Comparison of ENCODE assay signal across 25 cellular contexts in the genomic region with DNA sequence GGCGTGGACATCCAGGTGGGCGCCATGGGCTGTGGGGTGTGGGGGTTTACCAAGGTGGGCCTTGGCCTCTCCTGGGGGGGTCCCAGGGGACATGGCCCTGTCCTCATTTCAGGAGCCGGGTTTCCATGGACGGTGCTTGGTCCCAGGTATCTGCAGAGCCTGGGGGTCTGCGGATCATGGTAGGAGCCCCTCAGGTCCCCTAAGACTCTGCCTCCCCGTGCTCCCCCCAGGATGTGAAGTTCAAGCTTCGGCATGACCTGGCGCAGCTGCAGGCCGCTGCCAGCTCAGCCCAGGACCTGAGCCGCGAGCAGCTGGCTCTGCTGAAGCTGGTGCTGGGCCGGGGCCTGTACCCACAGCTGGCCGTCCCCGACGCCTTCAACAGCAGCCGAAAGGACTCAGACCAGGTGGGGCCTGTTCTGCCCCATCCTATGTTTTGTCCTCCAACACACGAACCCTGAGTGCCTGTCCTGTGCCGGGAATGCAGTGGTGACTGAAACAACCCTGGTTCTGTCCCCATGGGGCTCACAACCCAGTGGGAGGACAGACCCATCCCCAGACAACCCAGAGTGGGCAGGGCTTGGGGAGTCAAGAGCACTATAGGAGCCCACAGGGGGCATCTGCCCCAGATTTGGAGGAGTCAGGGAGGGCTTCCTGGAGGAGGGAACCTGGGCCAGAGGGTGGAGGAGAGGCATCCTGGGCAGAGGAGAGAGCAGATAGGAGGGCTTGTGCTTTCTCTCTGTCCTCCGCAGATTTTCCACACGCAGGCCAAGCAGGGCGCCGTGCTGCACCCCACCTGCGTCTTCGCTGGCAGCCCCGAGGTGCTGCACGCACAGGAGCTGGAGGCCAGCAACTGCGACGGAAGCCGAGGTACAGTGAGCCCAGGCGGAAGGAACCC. TPM values are rescaled to one million over a fixed set of nuclear protein-coding genes. Genes with fewer than 3 reads are reported as not detected.
"Had no signal": no experiment of that assay in that cellular context is flagged by ENCODE, and none has a peak within 500 bp of the region (broad histone marks: within the 10 kb centered on the region; RNA-seq: fewer than 3 reads in every experiment).

No MANE protein-coding gene starts in this region.

- H3K9me3 Mint-ChIP-seq: activated T-cell treated with anti-CD3 and anti-CD28 coated beads, Interleukin-2, amount 50 U/mL, for 4 hours; nephron progenitor cell; stimulated activated naive CD8-positive, alpha-beta T cell treated with anti-CD3 and anti-CD28 coated beads, Interleukin-15, amount 100 ng/mL, for 72 hours; T-helper 1 cell treated with Interleukin-12 subunit alpha and Interleukin-12 subunit beta and Interleukin-4 antibody, amounts not matched to agents 30 μg/mL and 1 μg/mL, for 36 hours; WTC11 had no signal

- H3K27ac Mint-ChIP-seq: nephron progenitor cell; T-helper 1 cell treated with Interleukin-12 subunit alpha and Interleukin-12 subunit beta and Interleukin-4 antibody, amounts not matched to agents 30 μg/mL and 1 μg/mL, for 36 hours; WTC11 had no signal

- H3K27ac ChIP-seq: coronary artery, epithelial cell of prostate, gastroesophageal sphincter, lower lobe of right lung, prostate gland, tibial nerve had no signal

- H3K9me3 ChIP-seq: gastroesophageal sphincter, heart left ventricle, lower lobe of right lung, mucosa of descending colon, prostate gland, tibial nerve had no signal

- H3K4me3 Mint-ChIP-seq: activated T-cell treated with anti-CD3 and anti-CD28 coated beads, Interleukin-2, amount 50 U/mL, for 4 hours; nephron progenitor cell; stimulated activated naive CD8-positive, alpha-beta T cell treated with anti-CD3 and anti-CD28 coated beads, Interleukin-15, amount 100 ng/mL, for 72 hours; T-helper 1 cell treated with Interleukin-12 subunit alpha and Interleukin-12 subunit beta and Interleukin-4 antibody, amounts not matched to agents 30 μg/mL and 1 μg/mL, for 36 hours; WTC11 had no signal

- DNase-seq: activated CD4-positive, alpha-beta T cell treated with anti-CD3 and anti-CD28 coated beads, Interleukin-2, amount 50 U/mL, for 4 hours; activated CD8-positive, alpha-beta memory T cell treated with anti-CD3 and anti-CD28 coated beads for 24 hours; activated CD8-positive, alpha-beta memory T cell treated with anti-CD3 and anti-CD28 coated beads, Interleukin-2, amount 50 U/mL, for 4 hours; activated naive CD4-positive, alpha-beta T cell treated with Interleukin-2 at 50 U/mL for 16 hours; activated T-cell treated with anti-CD3 and anti-CD28 coated beads, Interleukin-2, amount 50 U/mL, for 4 hours; cerebellar nuclear complex; heart left ventricle; islet precursor cell; left colon; lower lobe of right lung; mesendoderm; mucosa of descending colon; nephron progenitor cell; right cardiac atrium; stimulated activated CD4-positive, alpha-beta T cell treated with anti-CD3 and anti-CD28 coated beads, Interleukin-12 subunit alpha, Interleukin-12 subunit beta, amount 100 ng/mL, for 4 hours; stimulated activated CD4-positive, alpha-beta T cell treated with anti-CD3 and anti-CD28 coated beads, Interleukin-4, amount 100 ng/mL, for 4 hours; stimulated activated naive CD8-positive, alpha-beta T cell treated with anti-CD3 and anti-CD28 coated beads, Interleukin-15, amount 100 ng/mL, for 72 hours; T1000 had no signal

- H3K4me1 Mint-ChIP-seq: nephron progenitor cell, WTC11 had no signal

- H3K27me3 Mint-ChIP-seq: stimulated activated naive CD8-positive, alpha-beta T cell treated with anti-CD3 and anti-CD28 coated beads, Interleukin-15, amount 100 ng/mL, for 72 hours had no signal

- H3K4me3 ChIP-seq: coronary artery, gastroesophageal sphincter, heart left ventricle, lower lobe of right lung, mucosa of descending colon, prostate gland, tibial nerve had no signal

- H3K4me1 ChIP-seq: gastroesophageal sphincter, lower lobe of right lung, prostate gland, tibial nerve had no signal

- H3K27me3 ChIP-seq: gastroesophageal sphincter, heart left ventricle, tibial nerve had no signal

RNA-seq across cellular contexts. Expression of a gene that starts 44.0 kb away (rescaled TPM):
- total RNA-seq: activated T-cell treated with anti-CD3 and anti-CD28 coated beads, Interleukin-2, amount 50 U/mL, for 4 hours had no signal
